In the genomic region with DNA sequence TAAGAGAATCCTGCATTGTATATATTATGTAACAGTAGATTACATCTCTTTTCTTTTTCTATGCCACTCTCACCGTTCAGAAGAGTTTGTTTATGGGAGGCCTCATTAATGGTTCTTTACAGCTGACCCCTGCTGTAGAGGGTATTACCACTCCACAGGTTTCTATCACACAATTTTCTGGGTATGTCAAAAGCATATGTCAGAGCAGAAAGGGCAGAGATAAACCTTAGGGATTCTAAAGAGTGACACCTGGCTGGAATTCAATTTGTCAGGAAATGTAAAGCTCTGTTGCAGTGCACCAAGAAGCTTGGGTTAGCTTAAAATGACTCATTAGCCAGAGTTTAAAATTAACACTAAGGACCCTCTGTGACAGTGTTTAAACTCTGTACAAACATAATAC, we compare ENCODE assay signal across 19 cellular contexts.
"Had no signal": no experiment of that assay in that cellular context is flagged by ENCODE, and none has a peak within 500 bp of the region (broad histone marks: within the 10 kb centered on the region; RNA-seq: fewer than 3 reads in every experiment).

No MANE protein-coding gene starts in this region.

- FAIRE-seq: bronchial epithelial cell had no signal

- DNase-seq: activated CD4-positive, alpha-beta T cell treated with anti-CD3 and anti-CD28 coated beads for 48 hours; activated CD4-positive, alpha-beta T cell treated with anti-CD3 and anti-CD28 coated beads, Interleukin-2, amount 50 U/mL, for 4 hours; activated CD4-positive, CD25-positive, alpha-beta regulatory T cell treated with anti-CD3 and anti-CD28 coated beads, Interleukin-2, amount 50 U/mL, for 72 hours; activated CD8-positive, alpha-beta memory T cell treated with anti-CD3 and anti-CD28 coated beads, Interleukin-2, amount 50 U/mL, for 48 hours; activated CD8-positive, alpha-beta T cell treated with anti-CD3 and anti-CD28 coated beads, Interleukin-2, amount 10 ng/mL, durations not matched to agents 7 days and 5 days; activated naive CD8-positive, alpha-beta T cell treated with anti-CD3 and anti-CD28 coated beads, Interleukin-2, amount 50 U/mL, for 24 hours; activated T-cell treated with anti-CD3 and anti-CD28 coated beads, Interleukin-2, amount 50 U/mL, for 1 hour; amniotic stem cell; body of pancreas; central memory CD4-positive, alpha-beta T cell; NCI-H1092; NCI-H1694 treated with DMSO at 0.1 percent for 48 hours; NCI-H2029 treated with DMSO at 0.1 percent for 48 hours; NCI-H345; NCI-H510A; NCI-H774; PC-3; SHP77 treated with DMSO at 0.1 percent for 48 hours had no signal
